ENCODE assay signal across 10 cellular contexts in genomic region chr2:109164739-109165221, GRCh38. TPM values are rescaled to one million over a fixed set of nuclear protein-coding genes. Genes with fewer than 3 reads are reported as not detected.
A peak's percentile ranks its signal among the peaks of the same experiment; 100 is the strongest.
DNase-seq lines count a peak whose midpoint lies in the region; ATAC-seq and TF ChIP-seq lines count a peak whose summit lies in the region.
"Had no signal": no experiment of that assay in that cellular context is flagged by ENCODE, and none has a peak within 500 bp of the region (broad histone marks: within the 10 kb centered on the region; RNA-seq: fewer than 3 reads in every experiment).

No MANE protein-coding gene starts in this region.

- no peak overlapping the region for H3K4me3 Mint-ChIP-seq in activated naive CD8-positive, alpha-beta T cell treated with anti-CD3 and anti-CD28 coated beads, Interleukin-2, amount 50 U/mL, for 24 hours
- H3K4me3 Mint-ChIP-seq: H9 had no signal

- H3K9me3 ChIP-seq in breast epithelium = no peaks in the 10 kb centered on the region
- no peaks in the 10 kb centered on the region for H3K9me3 ChIP-seq in muscle layer of colon (ENCODE audit: low read length)

- H3K9ac ChIP-seq in muscle layer of colon (ENCODE audit: low read length) = no peak overlapping the region

- DNase-seq in M059J (ENCODE audit: low read depth) (peak; percentile 89), breast epithelium (ENCODE audit: low spot score in 2 of 2) (no peak), activated gamma-delta T cell treated with Interleukin-2 at 50 U/mL for 16 hours (no peak), NCI-H748 (lab: John Stamatoyannopoulos, UW; ENCODE audit: unreplicated experiment) (no peak)
- DNase-seq in stimulated activated CD4-positive, alpha-beta T cell treated with anti-CD3 and anti-CD28 coated beads, Interleukin-2, amount 100 ng/mL, for 48 hours = no peak
- no peak for DNase-seq in activated naive CD8-positive, alpha-beta T cell treated with anti-CD3 and anti-CD28 coated beads, Interleukin-2, amount 50 U/mL, for 24 hours
- DNase-seq: H9, NCI-H748 treated with DMSO at 0.1 percent for 48 hours had no signal

- no peak overlapping the region for H3K27ac Mint-ChIP-seq in activated naive CD8-positive, alpha-beta T cell treated with anti-CD3 and anti-CD28 coated beads, Interleukin-2, amount 50 U/mL, for 24 hours
- H3K27ac Mint-ChIP-seq: H9 had no signal

- H3K4me3 ChIP-seq in ACC112 (ENCODE audit: low read depth, low read length) = no peak overlapping the region
- no peak overlapping the region for H3K4me3 ChIP-seq in breast epithelium
- no peak overlapping the region for H3K4me3 ChIP-seq in muscle layer of colon (ENCODE audit: low read depth in 1 of 2, low read length in 2 of 2)

- H3K4me1 Mint-ChIP-seq in activated naive CD8-positive, alpha-beta T cell treated with anti-CD3 and anti-CD28 coated beads, Interleukin-2, amount 50 U/mL, for 24 hours = peaks cover 30% of the 10 kb centered on the region

- peaks cover 1% of the 10 kb centered on the region for H3K36me3 Mint-ChIP-seq in activated naive CD8-positive, alpha-beta T cell treated with anti-CD3 and anti-CD28 coated beads, Interleukin-2, amount 50 U/mL, for 24 hours (ENCODE audit: low read depth)

- H3K27ac ChIP-seq in ACC112 (ENCODE audit: low read depth, low read length) (peak overlapping the region; percentile 92), breast epithelium (peak overlapping the region; percentile 21 to 36), muscle layer of colon (ENCODE audit: low read depth, low read length) (peak overlapping the region; percentile 27)

- no peaks in the 10 kb centered on the region for H3K27me3 Mint-ChIP-seq in activated naive CD8-positive, alpha-beta T cell treated with anti-CD3 and anti-CD28 coated beads, Interleukin-2, amount 50 U/mL, for 24 hours

- TF ChIP-seq POLR2A in breast epithelium (IDR thresholded peaks at IDR 0.05) = no peak

- H3K36me3 ChIP-seq in ACC112 (ENCODE audit: insufficient read depth, low read length) = no peaks in the 10 kb centered on the region
- H3K36me3 ChIP-seq in breast epithelium = no peaks in the 10 kb centered on the region
- no peaks in the 10 kb centered on the region for H3K36me3 ChIP-seq in muscle layer of colon (ENCODE audit: insufficient read depth, low read length)

- H3K4me1 ChIP-seq in ACC112 (ENCODE audit: control insufficient read depth, insufficient read depth, low read length, unreplicated experiment) (peaks cover 52% of the 10 kb centered on the region), breast epithelium (peaks cover 0 to 6% of the 10 kb centered on the region in 2 donors), muscle layer of colon (ENCODE audit: insufficient read depth, low read length) (peaks cover 19% of the 10 kb centered on the region)

- no peak overlapping the region for H2AFZ ChIP-seq in ACC112 (ENCODE audit: low read length, unreplicated experiment)

- intact Hi-C loops in breast epithelium (cut with DNase I; ENCODE audit: low total_unique reads) = no loop called here

- no peak for TF ChIP-seq CTCF in breast epithelium (IDR thresholded peaks at IDR 0.05)

- peaks cover 62% of the 10 kb centered on the region for H3K79me2 ChIP-seq in ACC112 (ENCODE audit: control insufficient read depth, insufficient read depth, low read length, unreplicated experiment)

- H3K27me3 ChIP-seq in ACC112 (ENCODE audit: insufficient read depth, low read length) (no peaks in the 10 kb centered on the region), breast epithelium (no peaks in the 10 kb centered on the region), muscle layer of colon (ENCODE audit: control insufficient read depth in 1 of 2, insufficient read depth in 2 of 2, low read length in 2 of 2) (no peaks in the 10 kb centered on the region)

- ATAC-seq in activated naive CD8-positive, alpha-beta T cell treated with anti-CD3 and anti-CD28 coated beads, Interleukin-2, amount 50 U/mL, for 24 hours = no peak

- H3K9me3 Mint-ChIP-seq in activated naive CD8-positive, alpha-beta T cell treated with anti-CD3 and anti-CD28 coated beads, Interleukin-2, amount 50 U/mL, for 24 hours = no peaks in the 10 kb centered on the region
- H3K9me3 Mint-ChIP-seq: H9 had no signal

RNA-seq across cellular contexts. Expression of gene SH3RF3, which starts 35.8 kb away (rescaled TPM):
- total RNA-seq in M059J (2014; rRNA removed; shearing (Covaris generic)) = 1.9 and 2.5 TPM in 2 replicates
- total RNA-seq in breast epithelium = 1 to 10 TPM; 3.2 to 5.6 (median 4.6) TPM

Comparison
In these comparisons a context has a peak if more than half of its experiments do, and no peak if none do; other contexts are left out.
1. H3K27ac ChIP-seq: peak in every context shown above with its lines; median percentile 92 in ACC112; 28 in breast epithelium; 27 in muscle layer of colon.